Comparison of ENCODE assay signal across 21 cellular contexts in the genomic region with DNA sequence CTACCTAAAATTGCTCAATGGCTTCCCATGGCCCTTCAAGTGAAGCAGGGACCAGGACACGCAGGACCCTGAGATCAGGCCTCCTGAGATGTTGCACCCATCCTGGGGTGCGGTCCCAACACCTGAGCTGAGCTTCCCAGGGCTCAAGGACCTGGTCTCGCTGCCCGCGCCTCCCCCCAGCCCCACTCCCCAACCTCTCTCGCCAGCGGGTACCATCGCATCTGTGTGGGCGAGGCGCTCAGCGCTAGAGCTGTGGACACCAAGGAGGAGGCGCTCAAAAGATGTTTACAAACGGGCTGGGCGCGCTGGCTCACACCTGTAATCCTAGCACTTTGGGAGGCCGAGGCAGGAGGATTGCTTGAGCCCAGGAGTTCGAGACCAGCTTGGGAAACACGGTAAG. TPM values are rescaled to one million over a fixed set of nuclear protein-coding genes. Genes with fewer than 3 reads are reported as not detected.
"Had no signal": no experiment of that assay in that cellular context is flagged by ENCODE, and none has a peak within 500 bp of the region (broad histone marks: within the 10 kb centered on the region; RNA-seq: fewer than 3 reads in every experiment).

No MANE protein-coding gene starts in this region.

- H3K36me3 ChIP-seq: cardiac muscle cell had no signal

- H3K4me3 ChIP-seq: cardiac muscle cell, lung had no signal

- H3K27me3 Mint-ChIP-seq: activated naive CD8-positive, alpha-beta T cell treated with anti-CD3 and anti-CD28 coated beads for 36 hours had no signal

- H3K9me3 Mint-ChIP-seq: activated B cell treated with CpG ODN at 0.5 μM for 24 hours; activated naive CD8-positive, alpha-beta T cell treated with anti-CD3 and anti-CD28 coated beads for 36 hours; activated T-cell treated with anti-CD3 and anti-CD28 coated beads, Interleukin-2, amount 50 U/mL, for 72 hours; mesothelial cell of epicardium; neural crest cell; stimulated activated naive B cell treated with anti-CD40 and anti-IgM and Interleukin-4, amounts not matched to agents 10 μg/mL and 1 μg/mL and 100 μg/mL, for 72 hours had no signal

- H3K27ac ChIP-seq: cardiac muscle cell had no signal

- H3K27me3 ChIP-seq: cardiac muscle cell had no signal

- H3K27ac Mint-ChIP-seq: activated B cell treated with CpG ODN at 0.5 μM for 24 hours; activated naive CD8-positive, alpha-beta T cell treated with anti-CD3 and anti-CD28 coated beads for 36 hours; activated T-cell treated with anti-CD3 and anti-CD28 coated beads, Interleukin-2, amount 50 U/mL, for 72 hours; progenitor cell of endocrine pancreas; stimulated activated naive B cell treated with anti-CD40 and anti-IgM and Interleukin-4, amounts not matched to agents 10 μg/mL and 1 μg/mL and 100 μg/mL, for 72 hours had no signal

- H3K36me3 Mint-ChIP-seq: activated naive CD8-positive, alpha-beta T cell treated with anti-CD3 and anti-CD28 coated beads for 36 hours; mesothelial cell of epicardium; stimulated activated naive B cell treated with anti-CD40 and anti-IgM and Interleukin-4, amounts not matched to agents 10 μg/mL and 1 μg/mL and 100 μg/mL, for 72 hours had no signal

- DNase-seq: activated B cell treated with CpG ODN at 0.5 μM for 24 hours; activated CD4-positive, alpha-beta T cell treated with anti-CD3 and anti-CD28 coated beads, Interleukin-2, amount 50 U/mL, for 1 hour; activated CD8-positive, alpha-beta memory T cell treated with anti-CD3 and anti-CD28 coated beads, Interleukin-2, amount 50 U/mL, for 4 hours; activated naive CD8-positive, alpha-beta T cell treated with anti-CD3 and anti-CD28 coated beads for 36 hours; activated T-cell treated with anti-CD3 and anti-CD28 coated beads, Interleukin-2, amount 50 U/mL, for 72 hours; amniotic stem cell; foreskin fibroblast; left colon; small intestine; stimulated activated CD4-positive, alpha-beta T cell treated with anti-CD3 and anti-CD28 coated beads, Interleukin-4, amount 100 ng/mL, for 4 hours; stimulated activated naive B cell treated with anti-CD40 and anti-IgM and Interleukin-4, amounts not matched to agents 10 μg/mL and 1 μg/mL and 100 μg/mL, for 72 hours; T-helper 9 cell had no signal

RNA-seq across cellular contexts. Expression of gene CRYGN, which starts 7.4 kb away (rescaled TPM):
- total RNA-seq: activated B cell treated with CpG ODN at 0.5 μM for 24 hours, dermis microvascular lymphatic vessel endothelial cell, glomerular endothelial cell, SK-MEL-5, ureter had no signal

RNA-seq across cellular contexts. Expression of gene WDR86, which starts 37.5 kb away (rescaled TPM):
- total RNA-seq: activated naive CD8-positive, alpha-beta T cell treated with anti-CD3 and anti-CD28 coated beads for 36 hours; dermis microvascular lymphatic vessel endothelial cell; SK-MEL-5 had no signal
